In genomic region chr2:129777146-129777545, GRCh38 we compare ENCODE assay signal across 2 cellular contexts.
TF ChIP-seq lines count a peak whose summit lies in the region.

No MANE protein-coding gene starts in this region.

TF ChIP-seq in A549, 52 proteins besides CTCF, POLR2A, EP300 and RAD21:
- TF ChIP-seq RNF2 (IDR thresholded peaks at IDR 0.05; ENCODE audit: borderline replicate concordance, low read depth) (peak; percentile 88; the same call in 1 of the 2 replicates), SMC3 (IDR thresholded peaks at IDR 0.05) (no peak), CBX8 (IDR thresholded peaks at IDR 0.05) (0 out of 2 replicates have a peak, but pooled peaks have one; percentile 45)

TF ChIP-seq in H1, 55 proteins besides CTCF, POLR2A, EP300 and RAD21:
- TF ChIP-seq CEBPB (IDR thresholded peaks at IDR 0.05; ENCODE audit: low read depth, low read length): no peak
- TF ChIP-seq ASH2L (IDR thresholded peaks at IDR 0.05; ENCODE audit: low read length): no peak
- no peak for TF ChIP-seq SP4 (IDR thresholded peaks at IDR 0.05; ENCODE audit: low read length)
- no peak for TF ChIP-seq RNF2 (IDR thresholded peaks at IDR 0.05; ENCODE audit: borderline replicate concordance, low read depth, low read length, missing control alignments, poor library complexity, severe bottlenecking)
- no peak for TF ChIP-seq SIN3A (conservative IDR thresholded peaks at IDR 0.05 in 1 of 2, IDR thresholded peaks at IDR 0.05 in 1 of 2; ENCODE audit: low read depth in 1 of 2, low read length in 2 of 2)
- TF ChIP-seq SP1 (IDR thresholded peaks at IDR 0.05; ENCODE audit: low read depth, low read length): no peak
- TF ChIP-seq SIRT6 (IDR thresholded peaks at IDR 0.05; ENCODE audit: low read length): no peak
- no peak for TF ChIP-seq KDM5A (IDR thresholded peaks at IDR 0.05; ENCODE audit: low read length)
- no peak for TF ChIP-seq HDAC2 (IDR thresholded peaks at IDR 0.05; ENCODE audit: borderline replicate concordance in 1 of 2, low read depth in 2 of 2, low read length in 2 of 2)
- TF ChIP-seq TCF12 (IDR thresholded peaks at IDR 0.05; ENCODE audit: low read depth, low read length): no peak
- no peak for TF ChIP-seq SRF (IDR thresholded peaks at IDR 0.05; ENCODE audit: low read depth, low read length)
- TF ChIP-seq KDM1A (IDR thresholded peaks at IDR 0.05; ENCODE audit: borderline replicate concordance, low read length): no peak
- TF ChIP-seq CHD1 (IDR thresholded peaks at IDR 0.05; ENCODE audit: low read depth, low read length): no peak
